13 cellular contexts compared by ENCODE assay signal in the genomic region with DNA sequence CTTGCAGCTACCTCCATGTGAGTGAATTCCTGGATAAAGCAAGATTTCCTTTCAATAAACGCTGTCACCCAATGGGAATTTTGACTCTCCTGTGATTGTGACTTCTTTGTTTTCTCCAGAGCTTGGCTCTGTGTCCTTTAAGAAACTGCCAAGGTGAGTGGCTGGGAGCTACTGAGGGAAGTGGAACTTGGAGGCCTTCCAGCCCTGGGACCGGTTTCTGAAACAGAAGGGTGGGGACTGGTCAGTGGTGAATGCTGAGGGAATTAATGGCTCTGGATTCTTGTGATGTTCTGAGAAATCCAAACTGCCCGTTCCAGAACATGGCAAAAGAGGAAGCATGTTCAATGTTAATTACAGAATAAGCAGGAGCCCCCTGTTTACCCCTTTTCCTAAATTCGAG. TPM values are rescaled to one million over a fixed set of nuclear protein-coding genes. Genes with fewer than 3 reads are reported as not detected.
DNase-seq lines count a peak whose midpoint lies in the region; ATAC-seq and TF ChIP-seq lines count a peak whose summit lies in the region.
"Had no signal": no experiment of that assay in that cellular context is flagged by ENCODE, and none has a peak within 500 bp of the region (broad histone marks: within the 10 kb centered on the region; RNA-seq: fewer than 3 reads in every experiment).

No MANE protein-coding gene starts in this region.

- H3K79me2 ChIP-seq in hepatocyte (no peaks in the 10 kb centered on the region), smooth muscle cell (ENCODE audit: low read depth) (no peaks in the 10 kb centered on the region)

- no peaks in the 10 kb centered on the region for H3K36me3 ChIP-seq in hepatocyte (replicated peaks; ENCODE audit: insufficient read depth, low read depth)
- no peaks in the 10 kb centered on the region for H3K36me3 ChIP-seq in prostate gland
- H3K36me3 ChIP-seq in smooth muscle cell (ENCODE audit: low read depth): no peaks in the 10 kb centered on the region

- H3K9ac ChIP-seq in smooth muscle cell (ENCODE audit: low read depth): no peak overlapping the region
- H3K9ac ChIP-seq: SK-N-SH had no signal

- intact Hi-C loops in Calu3 (cut with micrococcal nuclease; ENCODE audit: unreplicated experiment) (no loop called here), MCF 10A (cut with micrococcal nuclease) (no loop called here), prostate gland (cut with DNase I) (loop anchor here (10.0 kb wide), 2 partner anchors 524 to 1056 kb away; no protein-coding TSS in a partner anchor)
- intact Hi-C loops in activated CD4-positive, alpha-beta memory T cell treated with anti-CD3 and anti-CD28 coated beads for 36 hours (cut with micrococcal nuclease): no loop called here

- CTCF ChIA-PET in Calu3 (lab: Charles Lee): interaction anchor here (2.0 to 3.0 kb wide), 2 partner anchors 8 to 10 kb away, joined by 12 to 20 read pairs; no protein-coding TSS in a partner anchor
- CTCF ChIA-PET in MCF 10A (lab: Yijun Ruan, JAX): interaction anchor here (0.5 to 3.5 kb wide), 8 partner anchors 8 to 210 kb away, joined by 3 to 24 read pairs (median 6); no protein-coding TSS in a partner anchor
- CTCF ChIA-PET in activated CD4-positive, alpha-beta memory T cell treated with anti-CD3 and anti-CD28 coated beads for 36 hours (lab: Charles Lee): interaction anchor here (1.3 to 2.4 kb wide), 3 partner anchors 8 to 23 kb away, joined by 3 to 9 read pairs (median 9); no protein-coding TSS in a partner anchor

- peak overlapping the region; percentile 61 for H3K27ac Mint-ChIP-seq in Calu3 (ENCODE audit: unreplicated experiment)
- H3K27ac Mint-ChIP-seq in MCF 10A (ENCODE audit: low read depth, unreplicated experiment): no peak overlapping the region
- no peak overlapping the region for H3K27ac Mint-ChIP-seq in activated CD4-positive, alpha-beta memory T cell treated with anti-CD3 and anti-CD28 coated beads for 36 hours
- H3K27ac Mint-ChIP-seq: stimulated activated naive CD8-positive, alpha-beta T cell treated with anti-CD3 and anti-CD28 coated beads, Interleukin-15, Interleukin-2, amounts not matched to agents 100 ng/mL and 50 ng/mL, for 24 hours had no signal

- H2AFZ ChIP-seq in hepatocyte: no peak overlapping the region
- H2AFZ ChIP-seq in smooth muscle cell (ENCODE audit: low read depth): no peak overlapping the region

- H4K20me1 ChIP-seq in hepatocyte (ENCODE audit: insufficient read depth, poor library complexity, severe bottlenecking) (no peaks in the 10 kb centered on the region), smooth muscle cell (ENCODE audit: low read depth) (no peaks in the 10 kb centered on the region)

- H3K4me3 ChIP-seq in hepatocyte (no peak overlapping the region), prostate gland (no peak overlapping the region), smooth muscle cell (no peak overlapping the region)

- peaks cover 3% of the 10 kb centered on the region for H3F3A ChIP-seq in smooth muscle cell (ENCODE audit: low read depth)

- peaks cover 64% of the 10 kb centered on the region for H3K4me1 Mint-ChIP-seq in Calu3 (ENCODE audit: low read depth, unreplicated experiment)
- peaks cover 42% of the 10 kb centered on the region for H3K4me1 Mint-ChIP-seq in MCF 10A (ENCODE audit: insufficient read depth, unreplicated experiment)
- H3K4me1 Mint-ChIP-seq in activated CD4-positive, alpha-beta memory T cell treated with anti-CD3 and anti-CD28 coated beads for 36 hours (ENCODE audit: low read depth): no peaks in the 10 kb centered on the region

- POLR2A ChIA-PET in MCF 10A (lab: Yijun Ruan, JAX): no interaction called here
- POLR2A ChIA-PET in activated CD4-positive, alpha-beta memory T cell treated with anti-CD3 and anti-CD28 coated beads for 36 hours (lab: Charles Lee): no interaction called here

- peaks cover 62% of the 10 kb centered on the region for H3K4me1 ChIP-seq in hepatocyte (ENCODE audit: insufficient read depth)
- peaks cover 16% of the 10 kb centered on the region for H3K4me1 ChIP-seq in prostate gland (replicated peaks)
- H3K4me1 ChIP-seq in smooth muscle cell (ENCODE audit: low read depth): peaks cover 28% of the 10 kb centered on the region

- H3K27me3 ChIP-seq in hepatocyte (no peaks in the 10 kb centered on the region), prostate gland (replicated peaks; ENCODE audit: insufficient read depth) (no peaks in the 10 kb centered on the region), smooth muscle cell (ENCODE audit: low read depth) (no peaks in the 10 kb centered on the region)

- TF ChIP-seq POLR2A in prostate gland (IDR thresholded peaks at IDR 0.05): no peak

- no peak overlapping the region for H3K4me2 ChIP-seq in hepatocyte
- H3K4me2 ChIP-seq in smooth muscle cell: no peak overlapping the region

- H3K9me3 Mint-ChIP-seq in Calu3 (ENCODE audit: low read depth, unreplicated experiment) (no peaks in the 10 kb centered on the region), MCF 10A (ENCODE audit: unreplicated experiment) (no peaks in the 10 kb centered on the region)
- H3K9me3 Mint-ChIP-seq in activated CD4-positive, alpha-beta memory T cell treated with anti-CD3 and anti-CD28 coated beads for 36 hours: no peaks in the 10 kb centered on the region
- H3K9me3 Mint-ChIP-seq: stimulated activated naive CD8-positive, alpha-beta T cell treated with anti-CD3 and anti-CD28 coated beads, Interleukin-15, Interleukin-2, amounts not matched to agents 100 ng/mL and 50 ng/mL, for 24 hours had no signal

- TF ChIP-seq CTCF in Calu3 (IDR thresholded peaks at IDR 0.05; ENCODE audit: unreplicated experiment) (no peak), MCF 10A (IDR thresholded peaks at IDR 0.05; ENCODE audit: unreplicated experiment) (no peak), hepatocyte (IDR thresholded peaks at IDR 0.05; ENCODE audit: poor library complexity) (no peak), prostate gland (IDR thresholded peaks at IDR 0.05) (no peak), smooth muscle cell (IDR thresholded peaks at IDR 0.05; ENCODE audit: borderline replicate concordance, insufficient read depth, poor library complexity, severe bottlenecking) (no peak)

- H3K27ac ChIP-seq in hepatocyte: peak overlapping the region; percentile 97
- H3K27ac ChIP-seq in prostate gland: peak overlapping the region; percentile 42 to 64
- H3K27ac ChIP-seq in smooth muscle cell (ENCODE audit: low read depth): no peak overlapping the region

- H3K36me3 Mint-ChIP-seq in Calu3 (ENCODE audit: insufficient read depth, unreplicated experiment): no peaks in the 10 kb centered on the region
- no peaks in the 10 kb centered on the region for H3K36me3 Mint-ChIP-seq in MCF 10A (ENCODE audit: insufficient read depth, unreplicated experiment)
- no peaks in the 10 kb centered on the region for H3K36me3 Mint-ChIP-seq in activated CD4-positive, alpha-beta memory T cell treated with anti-CD3 and anti-CD28 coated beads for 36 hours

- H3K9me3 ChIP-seq in hepatocyte (ENCODE audit: low read depth) (no peaks in the 10 kb centered on the region), prostate gland (no peaks in the 10 kb centered on the region), smooth muscle cell (replicated peaks; ENCODE audit: low read depth) (no peaks in the 10 kb centered on the region)
- H3K9me3 ChIP-seq: SK-N-SH had no signal

- H3K27me3 Mint-ChIP-seq in Calu3 (ENCODE audit: unreplicated experiment) (no peaks in the 10 kb centered on the region), MCF 10A (ENCODE audit: insufficient read depth, unreplicated experiment) (no peaks in the 10 kb centered on the region)
- peaks cover 4% of the 10 kb centered on the region for H3K27me3 Mint-ChIP-seq in activated CD4-positive, alpha-beta memory T cell treated with anti-CD3 and anti-CD28 coated beads for 36 hours
- H3K27me3 Mint-ChIP-seq: stimulated activated naive CD8-positive, alpha-beta T cell treated with anti-CD3 and anti-CD28 coated beads, Interleukin-15, Interleukin-2, amounts not matched to agents 100 ng/mL and 50 ng/mL, for 24 hours had no signal

- H3K4me3 Mint-ChIP-seq in Calu3 (ENCODE audit: low read depth, unreplicated experiment): no peak overlapping the region
- no peak overlapping the region for H3K4me3 Mint-ChIP-seq in MCF 10A (ENCODE audit: unreplicated experiment)
- no peak overlapping the region for H3K4me3 Mint-ChIP-seq in activated CD4-positive, alpha-beta memory T cell treated with anti-CD3 and anti-CD28 coated beads for 36 hours
- H3K4me3 Mint-ChIP-seq: stimulated activated naive CD8-positive, alpha-beta T cell treated with anti-CD3 and anti-CD28 coated beads, Interleukin-15, Interleukin-2, amounts not matched to agents 100 ng/mL and 50 ng/mL, for 24 hours had no signal

- ATAC-seq in HG03378 (IDR thresholded peaks at IDR 0.05; ENCODE audit: unreplicated experiment): no peak

- 84% methylated on average over 4 of the region's 4 CpGs for WGBS in hepatocyte (ENCODE audit: low lambda C conversion rate, missing lambda C conversion rate)
- WGBS in prostate gland: 36% methylated on average over 4 of the region's 4 CpGs
- 91% methylated on average over 4 of the region's 4 CpGs for WGBS in smooth muscle cell (ENCODE audit: low lambda C conversion rate)

- BruUV-seq in Calu3 (replicated peaks; lab: Mats Ljungman, UMichigan) (no TSS peak), MCF 10A (replicated peaks; lab: Mats Ljungman, UMichigan) (no TSS peak)

- no peaks in the 10 kb centered on the region for H3K9me2 ChIP-seq in hepatocyte (replicated peaks; ENCODE audit: insufficient read depth)
- H3K9me2 ChIP-seq: SK-N-SH had no signal

- DNase-seq in Calu3: peak; percentile 61
- peak; percentile 12 for DNase-seq in MCF 10A (ENCODE audit: unreplicated experiment)
- no peak for DNase-seq in hepatocyte (ENCODE audit: low spot score)
- peak; percentile 95 for DNase-seq in prostate gland (ENCODE audit: low spot score)
- no peak for DNase-seq in NCI-H82 (lab: John Stamatoyannopoulos, UW)
- no peak for DNase-seq in activated CD4-positive, alpha-beta memory T cell treated with anti-CD3 and anti-CD28 coated beads for 36 hours
- DNase-seq in smooth muscle cell (lab: John Stamatoyannopoulos, UW; ENCODE audit: unreplicated experiment): no peak
- DNase-seq: activated naive CD4-positive, alpha-beta T cell treated with Interleukin-2 at 50 U/mL for 16 hours; NCI-H1105 treated with DMSO at 0.1 percent for 48 hours; NCI-H69; SK-N-SH had no signal

RNA-seq across cellular contexts. Expression of a gene that starts 41.1 kb away (rescaled TPM):
- 5.1 and 6.9 TPM in 2 replicates for total RNA-seq in Calu3 (2022)
- total RNA-seq in MCF 10A (2022): 0.96 and 1.3 TPM in 2 replicates
- 15.5 and 20.3 TPM in 2 replicates for total RNA-seq in hepatocyte
- polyA plus RNA-seq in hepatocyte: 12.0 and 17.0 TPM in 2 replicates
- 10 to 100 TPM; 14.9 to 25.1 TPM for total RNA-seq in prostate gland
- total RNA-seq in activated CD4-positive, alpha-beta memory T cell treated with anti-CD3 and anti-CD28 coated beads for 36 hours: under 1 TPM; 0.55 to 0.63 TPM
- 0.09 and 0.81 TPM in 2 replicates for total RNA-seq in smooth muscle cell
- polyA plus RNA-seq in smooth muscle cell: 0.35 and 0.65 TPM in 2 replicates

Comparison
In these comparisons a context has a peak if more than half of its experiments do, and no peak if none do; other contexts are left out.
1. DNase-seq: peak in Calu3 (single experiment), MCF 10A (single experiment) and prostate gland (single experiment); none in hepatocyte (single experiment), NCI-H82 (single experiment), activated CD4-positive, alpha-beta memory T cell treated with anti-CD3 and anti-CD28 coated beads for 36 hours (single experiment) and smooth muscle cell (single experiment).